ENCODE assay signal across 8 cellular contexts in the genomic region with DNA sequence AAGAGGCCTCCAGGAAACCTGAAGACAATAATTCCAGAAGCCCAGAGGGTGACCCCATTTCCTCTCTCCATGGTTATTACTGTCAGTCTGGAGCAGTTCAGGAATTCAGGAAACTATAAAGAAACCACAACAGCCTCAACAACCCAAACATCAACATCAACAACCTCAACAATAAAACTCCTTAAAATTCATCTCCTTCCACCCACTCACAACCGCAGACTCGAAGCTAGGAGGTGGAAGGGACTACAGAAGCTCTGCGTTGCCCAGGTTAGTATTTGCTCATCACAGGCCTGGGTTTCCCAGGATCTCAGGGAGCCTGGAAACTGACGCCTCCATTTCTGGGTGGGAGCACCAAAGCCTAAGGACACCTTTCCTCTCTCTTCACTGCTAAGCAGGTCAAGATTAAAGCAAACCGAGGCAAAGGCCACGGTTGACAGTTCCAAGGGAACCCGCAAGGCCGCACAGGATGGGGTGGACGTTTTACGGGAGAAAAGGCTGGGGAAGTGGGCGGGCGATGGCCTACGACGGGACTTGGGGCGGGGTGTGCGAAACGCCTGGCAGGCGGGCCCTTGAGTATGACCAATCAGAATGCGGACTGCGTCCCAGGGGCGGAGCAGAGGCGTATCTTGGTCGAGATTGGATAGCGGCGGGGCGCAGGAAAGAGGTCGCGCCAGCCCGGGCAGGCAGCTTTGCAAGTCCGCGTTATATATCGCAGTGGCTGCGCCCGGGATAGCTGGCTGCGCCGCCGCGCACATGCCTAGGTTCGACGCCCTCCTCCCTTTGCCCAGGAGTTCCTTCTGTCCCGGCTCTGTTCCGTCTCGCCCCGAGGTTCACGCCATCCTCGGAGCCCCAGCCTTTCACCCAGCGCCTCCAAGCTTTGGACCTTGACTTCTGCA. TPM values are rescaled to one million over a fixed set of nuclear protein-coding genes. Genes with fewer than 3 reads are reported as not detected.
DNase-seq lines count a peak whose midpoint lies in the region; ATAC-seq and TF ChIP-seq lines count a peak whose summit lies in the region.

A gene with protein sequence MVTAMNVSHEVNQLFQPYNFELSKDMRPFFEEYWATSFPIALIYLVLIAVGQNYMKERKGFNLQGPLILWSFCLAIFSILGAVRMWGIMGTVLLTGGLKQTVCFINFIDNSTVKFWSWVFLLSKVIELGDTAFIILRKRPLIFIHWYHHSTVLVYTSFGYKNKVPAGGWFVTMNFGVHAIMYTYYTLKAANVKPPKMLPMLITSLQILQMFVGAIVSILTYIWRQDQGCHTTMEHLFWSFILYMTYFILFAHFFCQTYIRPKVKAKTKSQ (plus strand): TSS at position 654 of the 896 bp plus-strand sequence. CDS start 250 bp downstream, outside the sequence.

- H3K4me3 ChIP-seq in Karpas-422 (ENCODE audit: low read length), result peak within 1 kb of the TSS; percentile 36; the same call in 1 of the 2 replicates
- H3K4me3 ChIP-seq in heart right ventricle, result peak within 1 kb of the TSS in 7 of 10 donors; percentile 18 to 49 (median 45)

- DNase-seq in DMS114 treated with DMSO at 0.1 percent for 48 hours (lab: John Stamatoyannopoulos, UW; ENCODE audit: unreplicated experiment), result peak; percentile 95
- DNase-seq in Karpas-422, result peak; percentile 93
- DNase-seq in T-helper 1 cell, result peak; percentile 73 to 90 (median 80)
- peak in 55 of 56 donors; percentile 26 to 94 (median 78) for DNase-seq in amygdala (lab: John Stamatoyannopoulos, UW)
- DNase-seq in heart right ventricle, result peak; percentile 93 to 96
- DNase-seq in posterior vena cava (ENCODE audit: low spot score), result peak; percentile 98
- DNase-seq in type B pancreatic cell (ENCODE audit: extremely low spot score, unreplicated experiment), result peak; percentile 86

- H3K79me2 ChIP-seq in Karpas-422 (ENCODE audit: low read length), result no peaks in the 10 kb centered on the region

- H3K9ac ChIP-seq in Karpas-422 (ENCODE audit: low read length), result no peak within 1 kb of the TSS; the same call in 1 of the 2 replicates

- no peaks in the 10 kb centered on the region for H3K9me3 Mint-ChIP-seq in type B pancreatic cell

- H3K27ac Mint-ChIP-seq in type B pancreatic cell, result no peak within 1 kb of the TSS

- peaks cover 16% of the 10 kb centered on the region for H3K4me1 Mint-ChIP-seq in type B pancreatic cell (ENCODE audit: unreplicated experiment)

- H2AFZ ChIP-seq in Karpas-422 (ENCODE audit: low read length), result peak within 1 kb of the TSS; percentile 81

- H3K36me3 ChIP-seq in Karpas-422 (ENCODE audit: insufficient read depth, low read length) (no peaks in the 10 kb centered on the region), heart right ventricle (no peaks in the 10 kb centered on the region)

- WGBS in heart right ventricle, 2 donors, result 5 to 6% methylated on average over 46 to 47 of the region's 47 CpGs

- ATAC-seq in GM21737 (IDR thresholded peaks at IDR 0.05; ENCODE audit: unreplicated experiment) (peak; percentile 80), heart right ventricle (peak; percentile 93 to 98 (median 98))

- no peaks in the 10 kb centered on the region for H3K36me3 Mint-ChIP-seq in type B pancreatic cell

- TF ChIP-seq CTCF in heart right ventricle (IDR thresholded peaks at IDR 0.05) (peak in 3 of 9 donors; percentile 1 to 10 (median 5)), type B pancreatic cell (conservative IDR thresholded peaks at IDR 0.05) (peak; percentile 43)

- H3K9me3 ChIP-seq in Karpas-422 (ENCODE audit: low read length), result no peaks in the 10 kb centered on the region
- no peaks in the 10 kb centered on the region for H3K9me3 ChIP-seq in heart right ventricle

- intact Hi-C loops in heart right ventricle (cut with DNase I) (loop anchor here in 8 of 10 donors (5.0 to 10.0 kb wide), 4 partner anchors 59 to 349 kb away; a partner anchor contains a TSS), posterior vena cava (cut with DNase I) (no loop called here)

- H3K27me3 ChIP-seq in Karpas-422 (ENCODE audit: low read length) (no peaks in the 10 kb centered on the region), heart right ventricle (peaks cover 0 to 27% (median 10%) of the 10 kb centered on the region in 7 donors)

- H3K4me1 ChIP-seq in Karpas-422 (ENCODE audit: low read length), result peaks cover 13% of the 10 kb centered on the region
- H3K4me1 ChIP-seq in heart right ventricle, result peaks cover 6 to 44% (median 23%) of the 10 kb centered on the region in 9 donors

- H3K27ac ChIP-seq in Karpas-422 (ENCODE audit: low read length) (no peak within 1 kb of the TSS), heart right ventricle (peak within 1 kb of the TSS; percentile 19 to 89 (median 74))

- no peaks in the 10 kb centered on the region for H4K20me1 ChIP-seq in Karpas-422 (ENCODE audit: insufficient read depth, low read depth, low read length)

- peak within 1 kb of the TSS; percentile 83 for H3K4me3 Mint-ChIP-seq in type B pancreatic cell

- peaks cover 81% of the 10 kb centered on the region for H3K27me3 Mint-ChIP-seq in type B pancreatic cell

- H3K4me2 ChIP-seq in Karpas-422 (ENCODE audit: low read depth, low read length, poor library complexity, severe bottlenecking), result peak within 1 kb of the TSS; percentile 51

- H3K9me2 ChIP-seq in Karpas-422 (replicated peaks; ENCODE audit: insufficient read depth, low read length), result no peaks in the 10 kb centered on the region

RNA-seq across cellular contexts. Expression of the gene that starts here (rescaled TPM):
- not detected in 2 replicates for total RNA-seq in Karpas-422 (2014; rRNA removed; shearing (Covaris generic); ENCODE audit: low replicate concordance)
- total RNA-seq in heart right ventricle, result under 1 TPM in 3 of 10 donors, not detected in 7; 0.22 to 0.45 (median 0.30) TPM
- under 1 TPM in 1 of 2 donors, not detected in 1; 0.23 TPM for polyA plus RNA-seq in heart right ventricle
- under 1 TPM in 1 of 2 donors, not detected in 1; 0.29 TPM for total RNA-seq in posterior vena cava
- total RNA-seq in type B pancreatic cell (ENCODE audit: low replicate concordance), result 0.22 TPM in 1 of 2 replicates, not detected in the other

Comparison
In these comparisons a context has a peak if more than half of its experiments do, and no peak if none do; other contexts are left out.
1. Peak in DNase-seq, H3K4me3 ChIP-seq and H3K4me2 ChIP-seq in Karpas-422; RNA of the gene not detected or under 1 TPM.
2. Peak in DNase-seq, ATAC-seq, H3K4me3 ChIP-seq and H3K27ac ChIP-seq in heart right ventricle; RNA of the gene not detected or under 1 TPM.
3. Peak in DNase-seq in posterior vena cava; RNA of the gene not detected or under 1 TPM.
4. Peak in DNase-seq in type B pancreatic cell; RNA of the gene not detected or under 1 TPM.
5. intact Hi-C loops: an anchor here in heart right ventricle (5.0 to 10.0 kb wide); none called in posterior vena cava.